17 cellular contexts compared by ENCODE assay signal in the genomic region with DNA sequence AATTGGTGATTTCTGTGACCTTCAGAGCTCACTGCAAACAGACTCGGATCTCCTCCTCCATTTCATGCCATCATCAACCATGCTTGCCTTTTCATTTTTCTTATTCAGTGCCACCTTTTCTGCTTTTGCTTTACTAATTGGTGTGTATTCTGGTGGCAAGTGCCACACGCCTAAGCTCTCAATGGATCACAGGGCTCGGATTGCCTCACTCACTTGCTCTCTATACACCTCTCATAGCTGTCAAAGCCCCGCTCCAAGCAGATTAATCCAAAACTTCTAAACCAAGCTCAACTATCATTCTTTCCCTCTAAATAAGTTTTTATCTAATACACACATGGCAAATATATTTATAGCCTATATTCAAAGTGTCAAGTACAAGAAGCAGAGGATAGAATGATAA.
DNase-seq lines count a peak whose midpoint lies in the region; ATAC-seq and TF ChIP-seq lines count a peak whose summit lies in the region.
"Had no signal": no experiment of that assay in that cellular context is flagged by ENCODE, and none has a peak within 500 bp of the region (broad histone marks: within the 10 kb centered on the region; RNA-seq: fewer than 3 reads in every experiment).

No MANE protein-coding gene starts in this region.

- POLR2A ChIA-PET in PC-3 (lab: Charles Lee; ENCODE audit: unreplicated experiment): no interaction called here

- intact Hi-C loops in PC-3 (cut with micrococcal nuclease): no loop called here
- intact Hi-C loops in left ventricle myocardium superior (cut with micrococcal nuclease): no loop called here
- intact Hi-C loops in adrenal gland (cut with DNase I): no loop called here

- H3K9ac ChIP-seq in PC-3 (ENCODE audit: low read length) (no peak overlapping the region; the same call in 1 of the 2 replicates), mucosa of rectum (ENCODE audit: low read depth in 1 of 2, low read length in 2 of 2) (peak overlapping the region in 1 of 2 donors; percentile 55), mesendoderm (ENCODE audit: low read length) (no peak overlapping the region)
- H3K9ac ChIP-seq: KMS-11, SK-N-SH had no signal

- no peak for TF ChIP-seq CTCF in PC-3 (conservative IDR thresholded peaks at IDR 0.05; ENCODE audit: low read depth, low read length)
- TF ChIP-seq CTCF in adrenal gland (IDR thresholded peaks at IDR 0.05): no peak

- no peaks in the 10 kb centered on the region for H4K20me1 ChIP-seq in PC-3 (ENCODE audit: low read length)

- no peak overlapping the region for H2BK5ac ChIP-seq in mesendoderm (ENCODE audit: low read length)

- BruUV-seq in PC-3 (replicated peaks; lab: Mats Ljungman, UMichigan): no TSS peak

- no peaks in the 10 kb centered on the region for H3K27me3 ChIP-seq in PC-3 (ENCODE audit: low read length)
- H3K27me3 ChIP-seq in mucosa of rectum (ENCODE audit: control insufficient read depth in 2 of 2, insufficient read depth in 2 of 2, low read length in 2 of 2): no peaks in the 10 kb centered on the region
- H3K27me3 ChIP-seq in mesendoderm (ENCODE audit: insufficient read depth, low read length, poor library complexity): no peaks in the 10 kb centered on the region
- H3K27me3 ChIP-seq in adrenal gland: no peaks in the 10 kb centered on the region

- H3K9me2 ChIP-seq in PC-3 (replicated peaks; ENCODE audit: low read length): no peaks in the 10 kb centered on the region
- H3K9me2 ChIP-seq: SK-N-SH had no signal

- H3K79me2 ChIP-seq in PC-3 (ENCODE audit: low read length) (no peaks in the 10 kb centered on the region), mesendoderm (ENCODE audit: control insufficient read depth, insufficient read depth, low read length) (no peaks in the 10 kb centered on the region)

- H4K5ac ChIP-seq in mesendoderm (ENCODE audit: low read length): no peak overlapping the region

- no peak overlapping the region for H4K8ac ChIP-seq in mesendoderm (ENCODE audit: low read depth, low read length)

- peak overlapping the region; percentile 34 for H3K27ac ChIP-seq in PC-3 (ENCODE audit: low read length)
- peak overlapping the region; percentile 72 to 85 for H3K27ac ChIP-seq in mucosa of rectum (ENCODE audit: low read depth in 2 of 2, low read length in 2 of 2)
- H3K27ac ChIP-seq in mesendoderm (ENCODE audit: low read depth, low read length): no peak overlapping the region
- peak overlapping the region in 1 of 5 donors; percentile 11 for H3K27ac ChIP-seq in adrenal gland
- H3K27ac ChIP-seq: 22Rv1, KMS-11 had no signal

- no peak overlapping the region for H2BK120ac ChIP-seq in mesendoderm (ENCODE audit: low read depth, low read length)

- peak; percentile 17 for DNase-seq in DMS53 (lab: John Stamatoyannopoulos, UW)
- DNase-seq in DMS53 treated with DMSO at 0.1 percent for 48 hours (lab: John Stamatoyannopoulos, UW; ENCODE audit: unreplicated experiment): no peak
- DNase-seq in PC-3: no peak
- no peak for DNase-seq in left ventricle myocardium superior
- DNase-seq in mesendoderm: no peak
- no peak for DNase-seq in adrenal gland
- DNase-seq: CD4-positive, alpha-beta memory T cell; NCI-H1048; NCI-H1436 treated with DMSO at 0.1 percent for 48 hours; NCI-H2029 treated with DMSO at 0.1 percent for 48 hours; NCI-H2227 treated with DMSO at 0.1 percent for 48 hours; NCI-H524 had no signal

- no peak overlapping the region for H3K56ac ChIP-seq in mesendoderm (ENCODE audit: low read length)

- no peaks in the 10 kb centered on the region for H3K79me1 ChIP-seq in mesendoderm (ENCODE audit: low read length)

- no CpG with 5 or more reads among the region's 4 CpGs for WGBS in mesendoderm (ENCODE audit: extremely low coverage, insufficient coverage, low lambda C conversion rate)
- WGBS in adrenal gland, 4 donors: 91 to 95% (median 93%) methylated on average over 4 of the region's 4 CpGs

- CTCF ChIA-PET in PC-3 (lab: Charles Lee): interaction anchor here (0.6 kb wide), 1 partner anchor 101 kb away, joined by 11 read pairs; no protein-coding TSS in a partner anchor

- peak overlapping the region; percentile 54 for H2AFZ ChIP-seq in PC-3 (ENCODE audit: low read length)

- H3K4ac ChIP-seq in mesendoderm (ENCODE audit: low read depth, low read length): no peak overlapping the region

- no peaks in the 10 kb centered on the region for H3K9me3 ChIP-seq in PC-3 (ENCODE audit: low read length)
- no peaks in the 10 kb centered on the region for H3K9me3 ChIP-seq in mucosa of rectum (ENCODE audit: control insufficient read depth in 2 of 2, low read length in 2 of 2)
- H3K9me3 ChIP-seq in adrenal gland (replicated peaks in 1 of 3): no peaks in the 10 kb centered on the region
- H3K9me3 ChIP-seq: SK-N-SH had no signal

- ATAC-seq in PC-3 (no peak), left ventricle myocardium superior (peak; percentile 82), HG03139 (IDR thresholded peaks at IDR 0.05; ENCODE audit: unreplicated experiment) (no peak)

- H3K18ac ChIP-seq in mesendoderm (ENCODE audit: low read length): no peak overlapping the region

- no peak overlapping the region for H3K4me3 ChIP-seq in PC-3 (ENCODE audit: low read length)
- H3K4me3 ChIP-seq in mucosa of rectum (ENCODE audit: low read length in 2 of 2): no peak overlapping the region
- H3K4me3 ChIP-seq in mesendoderm (ENCODE audit: low read length): no peak overlapping the region
- H3K4me3 ChIP-seq in adrenal gland: no peak overlapping the region

- H2AK5ac ChIP-seq in mesendoderm (ENCODE audit: low read length): no peak overlapping the region

- no peaks in the 10 kb centered on the region for H3F3A ChIP-seq in PC-3 (ENCODE audit: low read length, unreplicated experiment)

- H3K36me3 ChIP-seq in PC-3 (ENCODE audit: low read depth, low read length): no peaks in the 10 kb centered on the region
- peaks cover 0 to 3% of the 10 kb centered on the region in 2 donors for H3K36me3 ChIP-seq in mucosa of rectum (ENCODE audit: control insufficient read depth in 2 of 2, insufficient read depth in 2 of 2, low read length in 2 of 2)
- no peaks in the 10 kb centered on the region for H3K36me3 ChIP-seq in mesendoderm (ENCODE audit: control insufficient read depth, insufficient read depth, low read length)
- H3K36me3 ChIP-seq in adrenal gland (replicated peaks in 1 of 2): no peaks in the 10 kb centered on the region

- peak overlapping the region; percentile 59 for H3K4me2 ChIP-seq in PC-3 (ENCODE audit: low read length)
- no peak overlapping the region for H3K4me2 ChIP-seq in mesendoderm (ENCODE audit: low read length)
- H3K4me2 ChIP-seq: KMS-11, SK-N-SH had no signal

- no peak overlapping the region for H3K23ac ChIP-seq in mesendoderm (ENCODE audit: low read length)

- H3K4me1 ChIP-seq in PC-3 (ENCODE audit: insufficient read depth, low read length) (peaks cover 14% of the 10 kb centered on the region), mucosa of rectum (ENCODE audit: control insufficient read depth in 2 of 2, insufficient read depth in 2 of 2, low read length in 2 of 2) (peaks cover 8 to 18% of the 10 kb centered on the region in 2 donors), mesendoderm (ENCODE audit: control insufficient read depth, low read depth, low read length) (no peaks in the 10 kb centered on the region), adrenal gland (replicated peaks in 1 of 2) (peaks cover 0 to 15% of the 10 kb centered on the region in 2 donors)

- no peak for TF ChIP-seq POLR2A in adrenal gland (IDR thresholded peaks at IDR 0.05)

- no peak overlapping the region for H2BK15ac ChIP-seq in mesendoderm (replicated peaks; ENCODE audit: low read depth)
